In the genomic region with DNA sequence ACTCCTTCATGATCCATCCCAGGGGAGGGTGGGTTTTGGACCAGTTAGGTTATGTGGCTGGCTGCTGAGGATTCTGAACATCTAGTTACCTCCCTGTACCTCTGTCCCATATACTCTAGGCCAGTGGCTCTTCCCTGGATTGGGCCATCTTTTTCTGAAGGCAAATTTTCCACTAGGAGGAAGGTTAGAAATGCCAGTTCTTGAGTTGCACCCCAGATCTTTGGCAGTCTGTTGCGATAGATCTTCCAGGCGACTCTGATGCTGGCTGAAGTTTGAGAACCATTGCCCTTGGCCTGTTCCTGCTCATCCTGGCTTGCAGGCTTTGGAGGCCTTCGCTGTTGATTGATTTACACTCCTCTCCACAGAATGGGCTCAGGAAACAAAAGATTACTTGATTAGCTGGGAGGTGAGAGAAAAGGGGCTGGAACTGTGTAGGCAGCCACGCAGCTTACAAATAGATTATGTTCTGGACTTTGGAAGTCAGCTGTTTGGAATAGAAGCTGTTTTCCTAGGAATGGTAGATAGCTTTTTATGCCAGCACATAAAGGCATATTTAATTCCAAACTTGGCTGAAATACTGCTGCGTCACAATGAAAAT, we compare ENCODE assay signal across 31 cellular contexts.
"Had no signal": no experiment of that assay in that cellular context is flagged by ENCODE, and none has a peak within 500 bp of the region (broad histone marks: within the 10 kb centered on the region; RNA-seq: fewer than 3 reads in every experiment).

No MANE protein-coding gene starts in this region.

- ATAC-seq: activated CD4-positive, CD25-positive, alpha-beta regulatory T cell treated with anti-CD3 and anti-CD28 coated beads, Interleukin-2, amount 50 U/mL, for 24 hours; left cardiac atrium; left ventricle myocardium superior; stimulated activated memory B cell treated with anti-CD40 and anti-IgM and Interleukin-4, amounts not matched to agents 10 μg/mL and 1 μg/mL and 100 μg/mL, for 72 hours; stimulated activated naive CD8-positive, alpha-beta T cell treated with anti-CD3 and anti-CD28 coated beads, Interleukin-15, amount 100 ng/mL, for 72 hours had no signal

- H3K4me3 Mint-ChIP-seq: activated CD4-positive, alpha-beta memory T cell treated with anti-CD3 and anti-CD28 coated beads, Interleukin-2, amount 10 ng/mL, durations not matched to agents 7 days and 5 days; activated naive CD8-positive, alpha-beta T cell; naive B cell; nephron progenitor cell; stimulated activated memory B cell treated with anti-CD40 and anti-IgM and Interleukin-4, amounts not matched to agents 10 μg/mL and 1 μg/mL and 100 μg/mL, for 72 hours; stimulated activated naive CD8-positive, alpha-beta T cell treated with anti-CD3 and anti-CD28 coated beads, Interleukin-15, amount 100 ng/mL, for 72 hours; T-helper 1 cell treated with Interleukin-12 subunit alpha and Interleukin-12 subunit beta and Interleukin-4 antibody, amounts not matched to agents 30 μg/mL and 1 μg/mL, for 36 hours had no signal

- H3K27me3 Mint-ChIP-seq: activated CD4-positive, alpha-beta memory T cell treated with anti-CD3 and anti-CD28 coated beads, Interleukin-2, amount 10 ng/mL, durations not matched to agents 7 days and 5 days; activated naive CD8-positive, alpha-beta T cell; naive B cell; stimulated activated memory B cell treated with anti-CD40 and anti-IgM and Interleukin-4, amounts not matched to agents 10 μg/mL and 1 μg/mL and 100 μg/mL, for 72 hours; stimulated activated naive CD8-positive, alpha-beta T cell treated with anti-CD3 and anti-CD28 coated beads, Interleukin-15, amount 100 ng/mL, for 72 hours had no signal

- H3K4me1 Mint-ChIP-seq: activated CD4-positive, alpha-beta memory T cell treated with anti-CD3 and anti-CD28 coated beads, Interleukin-2, amount 10 ng/mL, durations not matched to agents 7 days and 5 days; naive B cell; stimulated activated memory B cell treated with anti-CD40 and anti-IgM and Interleukin-4, amounts not matched to agents 10 μg/mL and 1 μg/mL and 100 μg/mL, for 72 hours had no signal

- H3K27ac ChIP-seq: brain microvascular endothelial cell, ovary, prostate gland, right atrium auricular region, skin epidermis, suprapubic skin, WERI-Rb-1 had no signal

- H3K27me3 ChIP-seq: brain microvascular endothelial cell, ovary, right atrium auricular region, suprapubic skin, transverse colon had no signal

- H3K9me3 ChIP-seq: ovary, prostate gland, right atrium auricular region, suprapubic skin, transverse colon had no signal

- FAIRE-seq: endothelial cell of umbilical vein, keratinocyte had no signal

- H3K4me3 ChIP-seq: ovary, prostate gland, right atrium auricular region, skin epidermis, suprapubic skin, transverse colon had no signal

- H3K36me3 Mint-ChIP-seq: naive B cell had no signal

- DNase-seq: activated CD4-positive, alpha-beta memory T cell treated with anti-CD3 and anti-CD28 coated beads, Interleukin-2, amount 10 ng/mL, durations not matched to agents 7 days and 5 days; activated CD4-positive, alpha-beta T cell treated with anti-CD3 and anti-CD28 coated beads for 48 hours; activated naive CD4-positive, alpha-beta T cell; activated T-cell treated with anti-CD3 and anti-CD28 coated beads, Interleukin-2, amount 50 U/mL, for 48 hours; anterior cingulate cortex; brain microvascular endothelial cell; foreskin fibroblast; hippocampal formation; left cardiac atrium; left ventricle myocardium superior; naive B cell; nephron progenitor cell; ovary; stimulated activated CD4-positive, alpha-beta T cell treated with anti-CD3 and anti-CD28 coated beads, Interleukin-4, amount 100 ng/mL, for 4 hours; stimulated activated CD8-positive, alpha-beta memory T cell treated with anti-CD3 and anti-CD28 coated beads, Interleukin-4, amount 100 ng/mL, for 48 hours; stimulated activated naive CD8-positive, alpha-beta T cell treated with anti-CD3 and anti-CD28 coated beads, Interleukin-15, amount 100 ng/mL, for 72 hours; SW 1271; T-helper 9 cell; transverse colon; WERI-Rb-1 had no signal

- H3K36me3 ChIP-seq: brain microvascular endothelial cell, ovary, prostate gland, right atrium auricular region, suprapubic skin, transverse colon, WERI-Rb-1 had no signal

- H3K27ac Mint-ChIP-seq: activated CD4-positive, alpha-beta memory T cell treated with anti-CD3 and anti-CD28 coated beads, Interleukin-2, amount 10 ng/mL, durations not matched to agents 7 days and 5 days; activated naive CD8-positive, alpha-beta T cell; activated T-helper 2 cell treated with anti-CD3 and anti-CD28 coated beads, Interferon-gamma antibody, Interleukin-2, Interleukin-4, amounts not matched to agents 10 μg/mL and 5 μg/mL and 100 μg/mL, durations not matched to agents 14 hours and 24 hours and 36 hours; naive B cell; stimulated activated memory B cell treated with anti-CD40 and anti-IgM and Interleukin-4, amounts not matched to agents 10 μg/mL and 1 μg/mL and 100 μg/mL, for 72 hours; stimulated activated naive CD8-positive, alpha-beta T cell treated with anti-CD3 and anti-CD28 coated beads, Interleukin-15, amount 100 ng/mL, for 72 hours; T-helper 1 cell treated with Interleukin-12 subunit alpha and Interleukin-12 subunit beta and Interleukin-4 antibody, amounts not matched to agents 30 μg/mL and 1 μg/mL, for 36 hours had no signal

- H3K4me1 ChIP-seq: prostate gland, right atrium auricular region, transverse colon had no signal

- H3K9me3 Mint-ChIP-seq: stimulated activated naive CD8-positive, alpha-beta T cell treated with anti-CD3 and anti-CD28 coated beads, Interleukin-15, amount 100 ng/mL, for 72 hours had no signal
